8 cellular contexts compared by ENCODE assay signal in genomic region chr22:31229402-31230140, GRCh38. TPM values are rescaled to one million over a fixed set of nuclear protein-coding genes. Genes with fewer than 3 reads are reported as not detected.
DNase-seq lines count a peak whose midpoint lies in the region; ATAC-seq, FAIRE-seq and TF ChIP-seq lines count a peak whose summit lies in the region.

No MANE protein-coding gene starts in this region.

- peaks cover 73% of the 10 kb centered on the region for H3K36me3 ChIP-seq in KOPT-K1 (ENCODE audit: insufficient read depth, low read length)
- H3K36me3 ChIP-seq in breast epithelium = no peaks in the 10 kb centered on the region
- peaks cover 4 to 16% of the 10 kb centered on the region in 2 donors for H3K36me3 ChIP-seq in lung (ENCODE audit: control insufficient read depth in 2 of 2, insufficient read depth in 2 of 2, low read length in 2 of 2)

- H3K27ac ChIP-seq in KOPT-K1 (ENCODE audit: low read depth, low read length, poor library complexity, severe bottlenecking) (peak overlapping the region; percentile 63), breast epithelium (peak overlapping the region; percentile 54 to 79), lung (ENCODE audit: low read depth in 1 of 2, low read length in 1 of 2) (peak overlapping the region; percentile 79 to 97)

- no peak for TF ChIP-seq POLR2A in breast epithelium (IDR thresholded peaks at IDR 0.05)
- no peak for TF ChIP-seq POLR2A in H54 (IDR thresholded peaks at IDR 0.05; ENCODE audit: low read depth, low read length)

- H3K4me1 ChIP-seq in breast epithelium (peaks cover 0 to under 1% of the 10 kb centered on the region in 2 donors), lung (ENCODE audit: control insufficient read depth in 2 of 2, insufficient read depth in 2 of 2, low read length in 2 of 2) (peaks cover 4 to 16% of the 10 kb centered on the region in 2 donors)

- TF ChIP-seq CTCF in breast epithelium (IDR thresholded peaks at IDR 0.05) (no peak), lung (IDR thresholded peaks at IDR 0.05; ENCODE audit: control extremely low read depth, extremely low read depth) (no peak), GM10266 (IDR thresholded peaks at IDR 0.05; ENCODE audit: control insufficient read depth, insufficient read depth, low read depth, missing control alignments) (no peak)

- H3K9me3 ChIP-seq in KOPT-K1 (ENCODE audit: insufficient read depth, low read length, poor library complexity, severe bottlenecking) (no peaks in the 10 kb centered on the region), breast epithelium (no peaks in the 10 kb centered on the region), lung (ENCODE audit: control insufficient read depth in 2 of 2, insufficient read depth in 1 of 2, low read length in 1 of 2) (no peaks in the 10 kb centered on the region)

- ATAC-seq in lung (ENCODE audit: insufficient read depth, low FRiP score) (no peak), HG02885 (IDR thresholded peaks at IDR 0.05; ENCODE audit: poor library complexity, unreplicated experiment) (no peak), GM19328 (IDR thresholded peaks at IDR 0.05; ENCODE audit: unreplicated experiment) (no peak)

- intact Hi-C loops in breast epithelium (cut with DNase I; ENCODE audit: low total_unique reads) = no loop called here

- peak; percentile 58 for DNase-seq in AG08395 (ENCODE audit: low spot score)
- peak; percentile 72 to 82 for DNase-seq in breast epithelium (ENCODE audit: low spot score in 2 of 2)
- no peak for DNase-seq in lung (ENCODE audit: low spot score)
- no peak for DNase-seq in GM10266 (ENCODE audit: extremely low spot score)
- no peak for DNase-seq in H54 (ENCODE audit: insufficient read length, low spot score)

- H3K4me3 ChIP-seq in breast epithelium (peak overlapping the region in 1 of 3 donors; percentile 32), lung (no peak overlapping the region)

- H3K27me3 ChIP-seq in breast epithelium (no peaks in the 10 kb centered on the region), lung (ENCODE audit: control insufficient read depth, insufficient read depth) (no peaks in the 10 kb centered on the region)

- FAIRE-seq in H54 (lab: Jason Lieb, UNC) = no peak

- WGBS in lung, 2 donors = 36 to 53% methylated on average over 4 of the region's 4 CpGs

RNA-seq across cellular contexts. Expression of gene LIMK2, which starts 17.5 kb away (rescaled TPM):
- total RNA-seq in breast epithelium (100 to 1,000 TPM in 2 of 3 donors, 1 to 10 TPM in 1; 6.9 to 146 (median 135) TPM), lung (10 to 100 TPM; 80.0 to 82.8 TPM)
- 100 to 1,000 TPM in 1 of 2 donors, 10 to 100 TPM in 1; 27.3 to 113 TPM for polyA plus RNA-seq in lung

Comparison
In these comparisons a context has a peak if more than half of its experiments do, and no peak if none do; other contexts are left out.
1. DNase-seq: peak in AG08395 (single experiment) and breast epithelium (2 of 2); none in lung (single experiment), GM10266 (single experiment) and H54 (single experiment).
2. Peak in every context shown above with its lines, with median percentiles within 50 percentile points of each other: H3K27ac ChIP-seq.